Comparison of ENCODE assay signal across 8 cellular contexts in the genomic region with DNA sequence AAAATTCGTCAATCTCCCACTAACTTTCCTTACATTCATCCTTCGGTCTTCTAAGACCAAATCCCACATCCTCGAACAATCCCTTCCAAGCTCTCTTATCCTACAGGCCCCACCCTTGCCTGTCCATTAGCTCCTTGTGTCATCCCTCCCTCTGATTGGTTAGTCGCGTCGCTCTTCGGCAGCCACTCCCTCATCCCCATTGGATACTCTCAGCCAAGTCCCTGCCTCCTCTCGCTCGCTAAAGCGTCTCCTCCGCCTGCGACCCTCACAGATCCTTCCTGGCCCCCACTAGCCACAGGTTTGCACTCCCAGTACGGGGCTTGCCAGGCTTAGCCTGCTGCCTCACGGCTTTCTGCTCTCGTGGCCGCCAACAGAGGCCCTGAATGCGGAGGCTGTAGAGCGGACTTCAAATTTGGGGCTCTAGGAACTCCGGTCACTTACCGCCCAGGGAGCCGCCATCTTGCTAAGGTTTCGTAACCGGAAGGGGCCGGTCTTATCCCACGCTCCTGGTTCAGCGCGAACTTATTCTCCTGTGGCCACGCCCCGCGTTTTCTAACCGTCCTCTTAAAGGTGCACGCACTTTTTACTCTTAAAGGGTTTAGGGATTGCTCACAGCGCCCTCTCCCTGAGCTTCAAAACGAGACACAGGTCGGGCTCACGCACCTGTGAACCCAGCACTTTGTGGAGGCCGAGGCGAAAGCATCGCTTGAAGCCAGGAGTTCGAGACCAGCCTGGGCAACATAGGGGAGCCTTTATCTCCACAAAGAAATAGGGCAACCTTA. TPM values are rescaled to one million over a fixed set of nuclear protein-coding genes. Genes with fewer than 3 reads are reported as not detected.
DNase-seq lines count a peak whose midpoint lies in the region; ATAC-seq, FAIRE-seq and TF ChIP-seq lines count a peak whose summit lies in the region.

A gene (minus strand): TSS at position 472 of the 782 bp plus-strand sequence. CDS start 13 bp downstream, at position 459.

- H3K4me2 ChIP-seq in Karpas-422 (ENCODE audit: low read depth, low read length, poor library complexity, severe bottlenecking) (peak within 1 kb of the TSS; percentile 85), fibroblast of lung (ENCODE audit: extremely low read depth, insufficient read depth, low read length) (peak within 1 kb of the TSS; percentile 99)

- H3K9me3 Mint-ChIP-seq in activated T-cell treated with anti-CD3 and anti-CD28 coated beads, Interleukin-2, amount 50 U/mL, for 72 hours, result no peaks in the 10 kb centered on the region
- no peaks in the 10 kb centered on the region for H3K9me3 Mint-ChIP-seq in naive thymus-derived CD4-positive, alpha-beta T cell
- no peaks in the 10 kb centered on the region for H3K9me3 Mint-ChIP-seq in stimulated activated naive B cell treated with anti-CD40 and anti-IgM and Interleukin-4, amounts not matched to agents 10 μg/mL and 1 μg/mL and 100 μg/mL, for 72 hours

- H4K20me1 ChIP-seq in Karpas-422 (ENCODE audit: insufficient read depth, low read depth, low read length) (no peaks in the 10 kb centered on the region), fibroblast of lung (ENCODE audit: control insufficient read depth, extremely low read depth, insufficient read depth, low read length) (no peaks in the 10 kb centered on the region)

- peaks cover 27% of the 10 kb centered on the region for H3K4me1 ChIP-seq in Karpas-422 (ENCODE audit: low read length)
- H3K4me1 ChIP-seq in fibroblast of lung (ENCODE audit: control insufficient read depth, extremely low read depth, insufficient read depth, low read length), result no peaks in the 10 kb centered on the region
- H3K4me1 ChIP-seq in naive thymus-derived CD4-positive, alpha-beta T cell (ENCODE audit: control insufficient read depth in 2 of 2, insufficient read depth in 2 of 2, low read length in 2 of 2), result peaks cover 7 to 12% of the 10 kb centered on the region in 2 donors

- H3K27me3 Mint-ChIP-seq in activated T-cell treated with anti-CD3 and anti-CD28 coated beads, Interleukin-2, amount 50 U/mL, for 72 hours (ENCODE audit: low read depth), result no peaks in the 10 kb centered on the region
- peaks cover 0 to 2% (median 0%) of the 10 kb centered on the region in 5 donors for H3K27me3 Mint-ChIP-seq in naive thymus-derived CD4-positive, alpha-beta T cell
- peaks cover 11 to 21% of the 10 kb centered on the region in 2 donors for H3K27me3 Mint-ChIP-seq in stimulated activated naive B cell treated with anti-CD40 and anti-IgM and Interleukin-4, amounts not matched to agents 10 μg/mL and 1 μg/mL and 100 μg/mL, for 72 hours

- H3K9me3 ChIP-seq in Karpas-422 (ENCODE audit: low read length) (no peaks in the 10 kb centered on the region), fibroblast of lung (ENCODE audit: control insufficient read depth, insufficient read depth, low read depth, low read length) (no peaks in the 10 kb centered on the region)
- no peaks in the 10 kb centered on the region for H3K9me3 ChIP-seq in naive thymus-derived CD4-positive, alpha-beta T cell (ENCODE audit: control insufficient read depth in 2 of 3, low read length in 3 of 3)

- H3K36me3 ChIP-seq in Karpas-422 (ENCODE audit: insufficient read depth, low read length) (no peaks in the 10 kb centered on the region), fibroblast of lung (ENCODE audit: control insufficient read depth, insufficient read depth, low read length) (peaks cover 2% of the 10 kb centered on the region)
- peaks cover 0 to 16% (median 0%) of the 10 kb centered on the region in 3 experiments for H3K36me3 ChIP-seq in naive thymus-derived CD4-positive, alpha-beta T cell (ENCODE audit: control insufficient read depth in 2 of 3, insufficient read depth in 3 of 3, low read length in 3 of 3)

- DNase-seq in EH (ENCODE audit: low read depth) (peak; percentile 99), Karpas-422 (peak; percentile 99), RCC 7860 (ENCODE audit: low spot score) (peak; percentile 89), fibroblast of lung (ENCODE audit: low read depth in 2 of 2) (peak; percentile 98)
- DNase-seq in activated T-cell treated with anti-CD3 and anti-CD28 coated beads, Interleukin-2, amount 50 U/mL, for 72 hours, result peak; percentile 93 to 97
- DNase-seq in naive thymus-derived CD4-positive, alpha-beta T cell, result peak; percentile 65 to 94 (median 88)
- DNase-seq in stimulated activated naive B cell treated with anti-CD40 and anti-IgM and Interleukin-4, amounts not matched to agents 10 μg/mL and 1 μg/mL and 100 μg/mL, for 72 hours, result peak; percentile 92

- peaks cover 18% of the 10 kb centered on the region for H3K79me2 ChIP-seq in Karpas-422 (ENCODE audit: low read length)
- peaks cover 3% of the 10 kb centered on the region for H3K79me2 ChIP-seq in fibroblast of lung (ENCODE audit: control insufficient read depth, insufficient read depth, low read length)

- POLR2A ChIA-PET in naive thymus-derived CD4-positive, alpha-beta T cell (lab: Charles Lee), result interaction anchor here (0.6 to 4.1 kb wide), 11 partner anchors 9 to 177 kb away, joined by 3 to 14 read pairs (median 4); a partner anchor contains a TSS

- peaks cover 18% of the 10 kb centered on the region for H3K4me1 Mint-ChIP-seq in activated T-cell treated with anti-CD3 and anti-CD28 coated beads, Interleukin-2, amount 50 U/mL, for 72 hours (ENCODE audit: low read depth)
- H3K4me1 Mint-ChIP-seq in naive thymus-derived CD4-positive, alpha-beta T cell, result peaks cover 4 to 25% (median 6%) of the 10 kb centered on the region in 7 donors
- peaks cover 7 to 16% of the 10 kb centered on the region in 2 donors for H3K4me1 Mint-ChIP-seq in stimulated activated naive B cell treated with anti-CD40 and anti-IgM and Interleukin-4, amounts not matched to agents 10 μg/mL and 1 μg/mL and 100 μg/mL, for 72 hours

- H3K27me3 ChIP-seq in Karpas-422 (ENCODE audit: low read length), result no peaks in the 10 kb centered on the region
- H3K27me3 ChIP-seq in fibroblast of lung (ENCODE audit: control insufficient read depth, insufficient read depth, low read length), result peaks cover 5% of the 10 kb centered on the region
- no peaks in the 10 kb centered on the region for H3K27me3 ChIP-seq in naive thymus-derived CD4-positive, alpha-beta T cell (ENCODE audit: control insufficient read depth in 2 of 2, insufficient read depth in 2 of 2, low read length in 2 of 2)

- peaks cover 0 to 3% of the 10 kb centered on the region in 2 donors for H3K36me3 Mint-ChIP-seq in activated T-cell treated with anti-CD3 and anti-CD28 coated beads, Interleukin-2, amount 50 U/mL, for 72 hours (ENCODE audit: insufficient read depth in 2 of 2)
- peaks cover 0 to 13% (median 3%) of the 10 kb centered on the region in 5 donors for H3K36me3 Mint-ChIP-seq in naive thymus-derived CD4-positive, alpha-beta T cell
- H3K36me3 Mint-ChIP-seq in stimulated activated naive B cell treated with anti-CD40 and anti-IgM and Interleukin-4, amounts not matched to agents 10 μg/mL and 1 μg/mL and 100 μg/mL, for 72 hours, result peaks cover 11 to 15% of the 10 kb centered on the region in 2 donors

- H3K9ac ChIP-seq in Karpas-422 (ENCODE audit: low read length) (peak within 1 kb of the TSS; percentile 79), fibroblast of lung (ENCODE audit: insufficient read depth, low read length) (peak within 1 kb of the TSS; percentile 89)

- CTCF ChIA-PET in naive thymus-derived CD4-positive, alpha-beta T cell (lab: Charles Lee), result interaction anchor here (0.6 to 2.1 kb wide), 11 partner anchors 8 to 1518 kb away, joined by 3 to 7 read pairs (median 4); a partner anchor contains a TSS

- H3K4me3 Mint-ChIP-seq in activated T-cell treated with anti-CD3 and anti-CD28 coated beads, Interleukin-2, amount 50 U/mL, for 72 hours, result no peak within 1 kb of the TSS
- peak within 1 kb of the TSS in 2 of 10 donors; percentile 49 to 54 for H3K4me3 Mint-ChIP-seq in naive thymus-derived CD4-positive, alpha-beta T cell
- peak within 1 kb of the TSS in 1 of 2 donors; percentile 26 for H3K4me3 Mint-ChIP-seq in stimulated activated naive B cell treated with anti-CD40 and anti-IgM and Interleukin-4, amounts not matched to agents 10 μg/mL and 1 μg/mL and 100 μg/mL, for 72 hours

- H2AFZ ChIP-seq in Karpas-422 (ENCODE audit: low read length), result peak within 1 kb of the TSS; percentile 74; the same call in 1 of the 2 replicates
- peak within 1 kb of the TSS; percentile 97 for H2AFZ ChIP-seq in fibroblast of lung (ENCODE audit: low read length)

- peak in 1 of 2 donors; percentile 44 for TF ChIP-seq CTCF in fibroblast of lung (conservative IDR thresholded peaks at IDR 0.05 in 1 of 2, IDR thresholded peaks at IDR 0.05 in 1 of 2; ENCODE audit: low read depth in 1 of 2, low read length in 2 of 2)

- H3K27ac ChIP-seq in Karpas-422 (ENCODE audit: low read length) (0 out of 2 replicates have a peak within 1 kb of the TSS, but pooled peaks have one; percentile 41), fibroblast of lung (ENCODE audit: insufficient read depth, low read length) (peak within 1 kb of the TSS; percentile 99)
- peak within 1 kb of the TSS; percentile 85 for H3K27ac ChIP-seq in naive thymus-derived CD4-positive, alpha-beta T cell (ENCODE audit: low read depth, low read length)

- peak within 1 kb of the TSS; percentile 86 for H3K4me3 ChIP-seq in Karpas-422 (ENCODE audit: low read length)
- H3K4me3 ChIP-seq in fibroblast of lung (replicated peaks in 1 of 4; ENCODE audit: control extremely low read depth in 1 of 4, insufficient read depth in 1 of 4, low read depth in 3 of 4, low read length in 4 of 4), result peak within 1 kb of the TSS; percentile 84 to 98 (median 92)
- H3K4me3 ChIP-seq in naive thymus-derived CD4-positive, alpha-beta T cell (ENCODE audit: low read length), result peak within 1 kb of the TSS; percentile 96

- H3K27ac Mint-ChIP-seq in activated T-cell treated with anti-CD3 and anti-CD28 coated beads, Interleukin-2, amount 50 U/mL, for 72 hours, result no peak within 1 kb of the TSS
- H3K27ac Mint-ChIP-seq in naive thymus-derived CD4-positive, alpha-beta T cell, result peak within 1 kb of the TSS in 5 of 9 donors; percentile 3 to 89 (median 56)
- peak within 1 kb of the TSS; percentile 9 for H3K27ac Mint-ChIP-seq in stimulated activated naive B cell treated with anti-CD40 and anti-IgM and Interleukin-4, amounts not matched to agents 10 μg/mL and 1 μg/mL and 100 μg/mL, for 72 hours

- peak; percentile 83 for ATAC-seq in GM21825 (IDR thresholded peaks at IDR 0.05; ENCODE audit: unreplicated experiment)
- ATAC-seq in activated T-cell treated with anti-CD3 and anti-CD28 coated beads, Interleukin-2, amount 50 U/mL, for 72 hours (replicated peaks in 1 of 2), result peak; percentile 97
- peak; percentile 100 for ATAC-seq in naive thymus-derived CD4-positive, alpha-beta T cell
- peak; percentile 97 to 98 for ATAC-seq in stimulated activated naive B cell treated with anti-CD40 and anti-IgM and Interleukin-4, amounts not matched to agents 10 μg/mL and 1 μg/mL and 100 μg/mL, for 72 hours (replicated peaks)

- no peaks in the 10 kb centered on the region for H3K9me2 ChIP-seq in Karpas-422 (replicated peaks; ENCODE audit: insufficient read depth, low read length)

- intact Hi-C loops in naive thymus-derived CD4-positive, alpha-beta T cell (cut with micrococcal nuclease), result loop anchor here (1.0 to 10.0 kb wide), 11 partner anchors 12 to 723 kb away; a partner anchor contains a TSS

- peak; percentile 85 for FAIRE-seq in RCC 7860 (lab: Jason Lieb, UNC)

RNA-seq across cellular contexts. Expression of the gene that starts here (rescaled TPM):
- 25.1 and 30.3 TPM in 2 replicates for total RNA-seq in Karpas-422 (2014; rRNA removed; shearing (Covaris generic); ENCODE audit: low replicate concordance)
- total RNA-seq in activated T-cell treated with anti-CD3 and anti-CD28 coated beads, Interleukin-2, amount 50 U/mL, for 72 hours, result 10 to 100 TPM; 59.9 to 66.6 TPM
- total RNA-seq in fibroblast of lung, result 29.5 and 31.0 TPM in 2 replicates
- polyA plus RNA-seq in fibroblast of lung, result 52.3 and 65.1 TPM in 2 replicates
- polyA plus RNA-seq in fibroblast of lung (2012), result 42.0 and 56.8 TPM in 2 replicates
- polyA minus RNA-seq in fibroblast of lung (ENCODE audit: low replicate concordance), result 48.9 and 62.2 TPM in 2 replicates
- total RNA-seq in naive thymus-derived CD4-positive, alpha-beta T cell, result 10 to 100 TPM; 22.2 to 44.4 (median 26.2) TPM
- 10 to 100 TPM; 53.2 to 53.7 TPM for polyA plus RNA-seq in naive thymus-derived CD4-positive, alpha-beta T cell

Comparison
In these comparisons a context has a peak if more than half of its experiments do, and no peak if none do; other contexts are left out.
1. Peak in every context shown above with its lines: DNase-seq, ATAC-seq, H3K4me3 ChIP-seq and H3K27ac ChIP-seq.
2. H3K27ac ChIP-seq: peak in every context shown above with its lines; median percentile 99 in fibroblast of lung; 85 in naive thymus-derived CD4-positive, alpha-beta T cell; 41 in Karpas-422.